1 cellular context compared by ENCODE assay signal in the genomic region with DNA sequence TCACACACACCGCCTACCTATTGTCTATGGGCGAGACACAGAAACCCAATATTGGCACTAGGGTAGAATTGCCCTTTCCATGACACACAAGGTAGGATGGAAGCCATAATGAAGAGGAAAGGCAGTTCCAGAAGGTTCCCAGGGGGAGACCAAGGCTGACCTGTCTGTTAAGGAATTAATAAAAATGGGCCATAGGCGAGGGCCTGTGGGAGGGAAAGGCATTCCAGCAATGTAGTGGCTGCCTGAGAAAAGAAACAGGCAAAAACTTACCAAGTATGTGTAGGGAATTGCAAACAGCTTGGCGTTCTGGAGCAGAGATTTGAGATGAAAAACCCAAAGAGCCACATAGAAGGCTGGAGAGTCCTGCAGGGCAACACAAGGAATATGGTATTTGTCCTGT.
TF ChIP-seq lines count a peak whose summit lies in the region.

No MANE protein-coding gene starts in this region.

TF ChIP-seq in IMR-90, 13 proteins besides CTCF, POLR2A, EP300 and RAD21 (continued from another document):
- TF ChIP-seq, protein P1, sequence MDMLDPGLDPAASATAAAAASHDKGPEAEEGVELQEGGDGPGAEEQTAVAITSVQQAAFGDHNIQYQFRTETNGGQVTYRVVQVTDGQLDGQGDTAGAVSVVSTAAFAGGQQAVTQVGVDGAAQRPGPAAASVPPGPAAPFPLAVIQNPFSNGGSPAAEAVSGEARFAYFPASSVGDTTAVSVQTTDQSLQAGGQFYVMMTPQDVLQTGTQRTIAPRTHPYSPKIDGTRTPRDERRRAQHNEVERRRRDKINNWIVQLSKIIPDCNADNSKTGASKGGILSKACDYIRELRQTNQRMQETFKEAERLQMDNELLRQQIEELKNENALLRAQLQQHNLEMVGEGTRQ (IDR thresholded peaks at IDR 0.05; ENCODE audit: low read depth, low read length): no peak
- TF ChIP-seq, protein P2, sequence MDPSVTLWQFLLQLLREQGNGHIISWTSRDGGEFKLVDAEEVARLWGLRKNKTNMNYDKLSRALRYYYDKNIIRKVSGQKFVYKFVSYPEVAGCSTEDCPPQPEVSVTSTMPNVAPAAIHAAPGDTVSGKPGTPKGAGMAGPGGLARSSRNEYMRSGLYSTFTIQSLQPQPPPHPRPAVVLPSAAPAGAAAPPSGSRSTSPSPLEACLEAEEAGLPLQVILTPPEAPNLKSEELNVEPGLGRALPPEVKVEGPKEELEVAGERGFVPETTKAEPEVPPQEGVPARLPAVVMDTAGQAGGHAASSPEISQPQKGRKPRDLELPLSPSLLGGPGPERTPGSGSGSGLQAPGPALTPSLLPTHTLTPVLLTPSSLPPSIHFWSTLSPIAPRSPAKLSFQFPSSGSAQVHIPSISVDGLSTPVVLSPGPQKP (IDR thresholded peaks at IDR 0.05; ENCODE audit: borderline replicate concordance, low read depth, low read length): no peak
- TF ChIP-seq CHD1 (IDR thresholded peaks at IDR 0.05; ENCODE audit: low read depth, low read length) (no peak), RCOR1 (IDR thresholded peaks at IDR 0.05; ENCODE audit: insufficient replicate concordance, low read length) (no peak), FOS (IDR thresholded peaks at IDR 0.05; ENCODE audit: low read depth, low read length) (no peak)
